Comparison of ENCODE assay signal across 11 cellular contexts in genomic region chr3:134430950-134431445, GRCh38. TPM values are rescaled to one million over a fixed set of nuclear protein-coding genes. Genes with fewer than 3 reads are reported as not detected.
DNase-seq lines count a peak whose midpoint lies in the region; ATAC-seq and TF ChIP-seq lines count a peak whose summit lies in the region.
"Had no signal": no experiment of that assay in that cellular context is flagged by ENCODE, and none has a peak within 500 bp of the region (broad histone marks: within the 10 kb centered on the region; RNA-seq: fewer than 3 reads in every experiment).

No MANE protein-coding gene starts in this region.

- H3K9me3 Mint-ChIP-seq in H9 = no peaks in the 10 kb centered on the region; a peak in 1 of 5 replicates

- peaks cover 16% of the 10 kb centered on the region for H3K27me3 Mint-ChIP-seq in H9 (ENCODE audit: low read depth)

- no peak overlapping the region for H3T11ph ChIP-seq in H9 (ENCODE audit: low read length)

- H3K9ac ChIP-seq in H9 (ENCODE audit: extremely low read depth, insufficient read length, low read length) = no peak overlapping the region

- no peak overlapping the region for H2BK120ac ChIP-seq in H9 (ENCODE audit: low read depth, low read length, poor library complexity, severe bottlenecking)

- H3K27ac ChIP-seq in H9 (ENCODE audit: insufficient read length, low read depth, low read length) = no peak overlapping the region
- H3K27ac ChIP-seq: epithelial cell of prostate, tibial artery had no signal

- peaks cover 5 to 9% of the 10 kb centered on the region in 2 experiments; a peak in 2 of 4 replicates for H3K4me1 Mint-ChIP-seq in H9

- no peak for TF ChIP-seq CTCF in mucosa of descending colon (IDR thresholded peaks at IDR 0.05)
- no peak for TF ChIP-seq CTCF in H9 (conservative IDR thresholded peaks at IDR 0.05)

- no CpG with 5 or more reads among the region's 4 CpGs for WGBS in H9 (ENCODE audit: extremely low coverage, insufficient read length, low lambda C conversion rate)

- no peak overlapping the region for H3K23ac ChIP-seq in H9 (ENCODE audit: insufficient read length, low read depth, low read length)

- DNase-seq in NCI-H2227 (lab: John Stamatoyannopoulos, UW; ENCODE audit: unreplicated experiment) (peak; percentile 8), NCI-H2227 treated with DMSO at 0.1 percent for 48 hours (lab: John Stamatoyannopoulos, UW) (no peak), NCI-H226 (peak; percentile 57), mucosa of descending colon (no peak), head of caudate nucleus (no peak), H9 (no peak), inferior parietal cortex (ENCODE audit: extremely low spot score) (no peak)
- DNase-seq: activated CD4-positive, CD25-positive, alpha-beta regulatory T cell; tibial artery had no signal

- H3K56ac ChIP-seq in H9 (ENCODE audit: insufficient read length, low read depth, low read length) = no peak overlapping the region

- no peaks in the 10 kb centered on the region for H3K27me3 ChIP-seq in H9 (ENCODE audit: insufficient read depth, low read length)
- H3K27me3 ChIP-seq: tibial artery had no signal

- no peak overlapping the region for H3K4me3 Mint-ChIP-seq in H9

- H3K4me2 ChIP-seq in H9 (ENCODE audit: insufficient read depth, insufficient read length, low read length) = no peak overlapping the region

- no peak overlapping the region for H2AFZ ChIP-seq in H9 (ENCODE audit: low read length)

- no peak overlapping the region for H2BK5ac ChIP-seq in H9 (ENCODE audit: insufficient read length, low read length)

- H3K79me2 ChIP-seq in H9 (ENCODE audit: insufficient read depth, low read length) = no peaks in the 10 kb centered on the region

- no peak overlapping the region for H3K27ac Mint-ChIP-seq in H9

- no peak overlapping the region for H2BK20ac ChIP-seq in H9 (ENCODE audit: low read depth, low read length, poor library complexity, severe bottlenecking)

- H2BK12ac ChIP-seq in H9 (ENCODE audit: insufficient read length, low read depth, low read length) = no peak overlapping the region

- intact Hi-C loops in mucosa of descending colon (cut with DNase I, micrococcal nuclease) = no loop called here
- intact Hi-C loops in head of caudate nucleus (cut with DNase I) = no loop called here

- no peak overlapping the region for H4K5ac ChIP-seq in H9 (ENCODE audit: insufficient read length, low read depth, low read length)

- H2BK15ac ChIP-seq in H9 (ENCODE audit: low read depth, low read length) = no peak overlapping the region

- no peak overlapping the region for H3K4me3 ChIP-seq in mucosa of descending colon
- H3K4me3 ChIP-seq: tibial artery had no signal

- ATAC-seq in HG03045 (IDR thresholded peaks at IDR 0.05; ENCODE audit: unreplicated experiment) (peak; percentile 67), mucosa of descending colon (peak; percentile 23)

- H3K18ac ChIP-seq in H9 (ENCODE audit: insufficient read length, low read depth, low read length) = no peak overlapping the region

- H3K4me1 ChIP-seq in mucosa of descending colon (ENCODE audit: low read depth) = no peaks in the 10 kb centered on the region
- H3K4me1 ChIP-seq in H9 (ENCODE audit: insufficient read depth, low read length) = 0 out of 2 replicates have a peak, but pooled peaks cover 2% of the 10 kb centered on the region
- H3K4me1 ChIP-seq: tibial artery had no signal

- no peaks in the 10 kb centered on the region for H3K23me2 ChIP-seq in H9 (ENCODE audit: insufficient read length, low read depth, low read length, poor library complexity, severe bottlenecking)

- H3K9me3 ChIP-seq in mucosa of descending colon = no peaks in the 10 kb centered on the region
- H3K9me3 ChIP-seq in H9 (ENCODE audit: control insufficient read depth, low read depth, low read length) = no peaks in the 10 kb centered on the region
- H3K9me3 ChIP-seq: tibial artery had no signal

- no peak overlapping the region for H2AK5ac ChIP-seq in H9 (ENCODE audit: insufficient read length, low read length)

- no peaks in the 10 kb centered on the region for H3K36me3 ChIP-seq in mucosa of descending colon (ENCODE audit: low read depth)
- H3K36me3 ChIP-seq: tibial artery had no signal

- H3K14ac ChIP-seq in H9 (ENCODE audit: insufficient read depth, low read length) = no peak overlapping the region

- H4K8ac ChIP-seq in H9 (replicated peaks; ENCODE audit: insufficient read length, low read depth, low read length) = no peak overlapping the region

- no peaks in the 10 kb centered on the region for H4K20me1 ChIP-seq in H9 (ENCODE audit: control insufficient read depth, insufficient read depth, insufficient read length)

- no peaks in the 10 kb centered on the region for H3K79me1 ChIP-seq in H9 (ENCODE audit: insufficient read depth, low read depth, low read length, poor library complexity, severe bottlenecking)

- H3K4ac ChIP-seq in H9 (ENCODE audit: low read depth, low read length) = no peak overlapping the region

- no peaks in the 10 kb centered on the region for H3K36me3 Mint-ChIP-seq in H9 (ENCODE audit: insufficient read depth in 1 of 3, low read depth in 3 of 3)

- no peak overlapping the region for H4K91ac ChIP-seq in H9 (ENCODE audit: insufficient read length, low read depth, low read length)

RNA-seq across cellular contexts. Expression of gene ANAPC13, which starts 54.8 kb away (rescaled TPM):
- total RNA-seq in mucosa of descending colon (10 to 100 TPM; 28.9 to 44.6 (median 36.4) TPM), H9 (2021) (40.8 and 42.8 TPM in 2 replicates)

RNA-seq across cellular contexts. Expression of gene CEP63, which starts 54.9 kb away (rescaled TPM):
- total RNA-seq in mucosa of descending colon (10 to 100 TPM; 19.8 to 34.2 (median 19.8) TPM), H9 (2021) (15.0 and 16.2 TPM in 2 replicates)

RNA-seq across cellular contexts. Expression of gene AMOTL2, which starts 56.8 kb away (rescaled TPM):
- total RNA-seq in mucosa of descending colon (10 to 100 TPM; 17.9 to 35.1 (median 21.2) TPM), H9 (2021) (30.9 and 35.3 TPM in 2 replicates)

Comparison
In these comparisons a context has a peak if more than half of its experiments do, and no peak if none do; other contexts are left out.
1. DNase-seq: peak in NCI-H2227 (single experiment) and NCI-H226 (single experiment); none in NCI-H2227 treated with DMSO at 0.1 percent for 48 hours (single experiment), mucosa of descending colon (0 of 3), head of caudate nucleus (0 of 42), H9 (single experiment) and inferior parietal cortex (single experiment).